In the genomic region with DNA sequence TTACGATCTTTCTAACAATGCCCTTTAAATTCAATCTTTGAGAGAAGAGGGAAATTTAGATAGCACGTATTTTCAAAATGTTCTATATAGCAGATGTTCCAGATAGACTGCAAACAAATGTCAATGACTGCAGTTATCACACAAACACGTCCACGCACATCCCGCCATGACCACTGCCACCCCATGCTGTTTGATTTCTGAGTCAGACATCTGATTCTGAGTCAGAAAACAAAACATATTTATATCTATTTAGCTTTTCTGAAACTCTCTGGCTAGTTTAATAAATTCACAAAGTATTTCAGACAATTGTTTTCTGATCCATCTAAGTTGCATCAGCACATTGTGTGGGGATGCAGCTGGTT, we compare ENCODE assay signal across 1 cellular context.
A peak's percentile ranks its signal among the peaks of the same experiment; 100 is the strongest.
TF ChIP-seq lines count a peak whose summit lies in the region.

No MANE protein-coding gene starts in this region.

TF ChIP-seq in GM12878, 131 proteins besides CTCF, POLR2A, EP300 and RAD21 (continued from another document and continues in another):
- TF ChIP-seq ZNF687 (IDR thresholded peaks at IDR 0.05), result peak; percentile 72; the same call in 1 of the 2 replicates
- TF ChIP-seq ZNF207 (IDR thresholded peaks at IDR 0.05; ENCODE audit: borderline replicate concordance), result no peak
- TF ChIP-seq CHD2 (IDR thresholded peaks at IDR 0.05; ENCODE audit: borderline replicate concordance, low read depth, low read length), result no peak
- 0 out of 2 replicates have a peak, but pooled peaks have one; percentile 52 for TF ChIP-seq TAF1 (IDR thresholded peaks at IDR 0.05; ENCODE audit: borderline replicate concordance, low read depth, low read length)
- TF ChIP-seq POLR2AphosphoS5 (IDR thresholded peaks at IDR 0.05; ENCODE audit: low read length), result peak; percentile 33; the same call in 1 of the 2 replicates
- TF ChIP-seq SUPT20H (IDR thresholded peaks at IDR 0.05; ENCODE audit: borderline replicate concordance, control insufficient read depth, low read depth, low read length), result no peak
- TF ChIP-seq HDGF (IDR thresholded peaks at IDR 0.05), result no peak
- peak in 1 of 2 experiments; percentile 82; a peak in 2 of 4 replicates for TF ChIP-seq SRF (IDR thresholded peaks at IDR 0.05; ENCODE audit: low read depth in 2 of 2, low read length in 2 of 2)
- TF ChIP-seq MTA3 (IDR thresholded peaks at IDR 0.05; ENCODE audit: borderline replicate concordance, low read length), result peak; percentile 92; the same call in 1 of the 2 replicates
- TF ChIP-seq NFIC (IDR thresholded peaks at IDR 0.05; ENCODE audit: low read depth, low read length), result peak; percentile 93
- peak; percentile 80; the same call in 1 of the 2 replicates for TF ChIP-seq TCF12 (IDR thresholded peaks at IDR 0.05; ENCODE audit: low read depth, low read length)
- TF ChIP-seq TBL1XR1 (IDR thresholded peaks at IDR 0.05; ENCODE audit: low read depth, low read length), result peak; percentile 87
- no peak for TF ChIP-seq SMARCA5 (IDR thresholded peaks at IDR 0.05)
- TF ChIP-seq MXI1 (IDR thresholded peaks at IDR 0.05; ENCODE audit: low read depth, low read length), result peak; percentile 86; the same call in 1 of the 2 replicates
- TF ChIP-seq SPI1 (IDR thresholded peaks at IDR 0.05; ENCODE audit: borderline replicate concordance, insufficient read depth, low read depth, low read length), result no peak
- no peak; the same call in 1 of the 2 replicates for TF ChIP-seq LARP7 (IDR thresholded peaks at IDR 0.05)
- TF ChIP-seq JUND (IDR thresholded peaks at IDR 0.05; ENCODE audit: low read depth, low read length), result peak; percentile 79
- no peak for TF ChIP-seq RELA (IDR thresholded peaks at IDR 0.05; ENCODE audit: borderline replicate concordance, partially characterized antibody)
- TF ChIP-seq KAT2A (conservative IDR thresholded peaks at IDR 0.05; ENCODE audit: control insufficient read depth, low read depth, low read length), result no peak
- no peak for TF ChIP-seq NKRF (conservative IDR thresholded peaks at IDR 0.05)
- no peak for TF ChIP-seq SMAD1 (IDR thresholded peaks at IDR 0.05; ENCODE audit: low read depth, partially characterized antibody)
- TF ChIP-seq SREBF1 (IDR thresholded peaks at IDR 0.05; ENCODE audit: low read length), result no peak
- TF ChIP-seq CEBPZ (IDR thresholded peaks at IDR 0.05; ENCODE audit: low read depth, low read length), result no peak
- TF ChIP-seq, protein P1, sequence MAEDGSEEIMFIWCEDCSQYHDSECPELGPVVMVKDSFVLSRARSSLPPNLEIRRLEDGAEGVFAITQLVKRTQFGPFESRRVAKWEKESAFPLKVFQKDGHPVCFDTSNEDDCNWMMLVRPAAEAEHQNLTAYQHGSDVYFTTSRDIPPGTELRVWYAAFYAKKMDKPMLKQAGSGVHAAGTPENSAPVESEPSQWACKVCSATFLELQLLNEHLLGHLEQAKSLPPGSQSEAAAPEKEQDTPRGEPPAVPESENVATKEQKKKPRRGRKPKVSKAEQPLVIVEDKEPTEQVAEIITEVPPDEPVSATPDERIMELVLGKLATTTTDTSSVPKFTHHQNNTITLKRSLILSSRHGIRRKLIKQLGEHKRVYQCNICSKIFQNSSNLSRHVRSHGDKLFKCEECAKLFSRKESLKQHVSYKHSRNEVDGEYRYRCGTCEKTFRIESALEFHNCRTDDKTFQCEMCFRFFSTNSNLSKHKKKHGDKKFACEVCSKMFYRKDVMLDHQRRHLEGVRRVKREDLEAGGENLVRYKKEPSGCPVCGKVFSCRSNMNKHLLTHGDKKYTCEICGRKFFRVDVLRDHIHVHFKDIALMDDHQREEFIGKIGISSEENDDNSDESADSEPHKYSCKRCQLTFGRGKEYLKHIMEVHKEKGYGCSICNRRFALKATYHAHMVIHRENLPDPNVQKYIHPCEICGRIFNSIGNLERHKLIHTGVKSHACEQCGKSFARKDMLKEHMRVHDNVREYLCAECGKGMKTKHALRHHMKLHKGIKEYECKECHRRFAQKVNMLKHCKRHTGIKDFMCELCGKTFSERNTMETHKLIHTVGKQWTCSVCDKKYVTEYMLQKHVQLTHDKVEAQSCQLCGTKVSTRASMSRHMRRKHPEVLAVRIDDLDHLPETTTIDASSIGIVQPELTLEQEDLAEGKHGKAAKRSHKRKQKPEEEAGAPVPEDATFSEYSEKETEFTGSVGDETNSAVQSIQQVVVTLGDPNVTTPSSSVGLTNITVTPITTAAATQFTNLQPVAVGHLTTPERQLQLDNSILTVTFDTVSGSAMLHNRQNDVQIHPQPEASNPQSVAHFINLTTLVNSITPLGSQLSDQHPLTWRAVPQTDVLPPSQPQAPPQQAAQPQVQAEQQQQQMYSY (CRISPR knock-in tag; IDR thresholded peaks at IDR 0.05), result no peak
- 0 out of 3 replicates have a peak, but pooled peaks of 1 of the 2 experiments have one; percentile 16 for TF ChIP-seq EGR1 (IDR thresholded peaks at IDR 0.05; ENCODE audit: borderline replicate concordance in 1 of 2, low read depth in 2 of 2, low read length in 2 of 2)
- TF ChIP-seq MEF2B (IDR thresholded peaks at IDR 0.05; ENCODE audit: partially characterized antibody, poor library complexity, severe bottlenecking), result peak; percentile 35
- TF ChIP-seq, protein P2, sequence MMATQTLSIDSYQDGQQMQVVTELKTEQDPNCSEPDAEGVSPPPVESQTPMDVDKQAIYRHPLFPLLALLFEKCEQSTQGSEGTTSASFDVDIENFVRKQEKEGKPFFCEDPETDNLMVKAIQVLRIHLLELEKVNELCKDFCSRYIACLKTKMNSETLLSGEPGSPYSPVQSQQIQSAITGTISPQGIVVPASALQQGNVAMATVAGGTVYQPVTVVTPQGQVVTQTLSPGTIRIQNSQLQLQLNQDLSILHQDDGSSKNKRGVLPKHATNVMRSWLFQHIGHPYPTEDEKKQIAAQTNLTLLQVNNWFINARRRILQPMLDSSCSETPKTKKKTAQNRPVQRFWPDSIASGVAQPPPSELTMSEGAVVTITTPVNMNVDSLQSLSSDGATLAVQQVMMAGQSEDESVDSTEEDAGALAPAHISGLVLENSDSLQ (IDR thresholded peaks at IDR 0.05), result no peak
- TF ChIP-seq PAX5 (IDR thresholded peaks at IDR 0.05; ENCODE audit: borderline replicate concordance, low read depth, low read length), result peak; percentile 80
- TF ChIP-seq YY1 (IDR thresholded peaks at IDR 0.05; ENCODE audit: low read depth, low read length), result peak; percentile 88
- peak; percentile 97 for TF ChIP-seq BCL11A (IDR thresholded peaks at IDR 0.05; ENCODE audit: low read depth, low read length)
- TF ChIP-seq MLLT1 (IDR thresholded peaks at IDR 0.05), result peak; percentile 76; the same call in 1 of the 2 replicates
- TF ChIP-seq, protein P3, sequence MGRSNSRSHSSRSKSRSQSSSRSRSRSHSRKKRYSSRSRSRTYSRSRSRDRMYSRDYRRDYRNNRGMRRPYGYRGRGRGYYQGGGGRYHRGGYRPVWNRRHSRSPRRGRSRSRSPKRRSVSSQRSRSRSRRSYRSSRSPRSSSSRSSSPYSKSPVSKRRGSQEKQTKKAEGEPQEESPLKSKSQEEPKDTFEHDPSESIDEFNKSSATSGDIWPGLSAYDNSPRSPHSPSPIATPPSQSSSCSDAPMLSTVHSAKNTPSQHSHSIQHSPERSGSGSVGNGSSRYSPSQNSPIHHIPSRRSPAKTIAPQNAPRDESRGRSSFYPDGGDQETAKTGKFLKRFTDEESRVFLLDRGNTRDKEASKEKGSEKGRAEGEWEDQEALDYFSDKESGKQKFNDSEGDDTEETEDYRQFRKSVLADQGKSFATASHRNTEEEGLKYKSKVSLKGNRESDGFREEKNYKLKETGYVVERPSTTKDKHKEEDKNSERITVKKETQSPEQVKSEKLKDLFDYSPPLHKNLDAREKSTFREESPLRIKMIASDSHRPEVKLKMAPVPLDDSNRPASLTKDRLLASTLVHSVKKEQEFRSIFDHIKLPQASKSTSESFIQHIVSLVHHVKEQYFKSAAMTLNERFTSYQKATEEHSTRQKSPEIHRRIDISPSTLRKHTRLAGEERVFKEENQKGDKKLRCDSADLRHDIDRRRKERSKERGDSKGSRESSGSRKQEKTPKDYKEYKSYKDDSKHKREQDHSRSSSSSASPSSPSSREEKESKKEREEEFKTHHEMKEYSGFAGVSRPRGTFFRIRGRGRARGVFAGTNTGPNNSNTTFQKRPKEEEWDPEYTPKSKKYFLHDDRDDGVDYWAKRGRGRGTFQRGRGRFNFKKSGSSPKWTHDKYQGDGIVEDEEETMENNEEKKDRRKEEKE (IDR thresholded peaks at IDR 0.05), result no peak
